In genomic region chr16:14007460-14007859, GRCh38 we compare ENCODE assay signal across 9 cellular contexts.
DNase-seq lines count a peak whose midpoint lies in the region; ATAC-seq, FAIRE-seq and TF ChIP-seq lines count a peak whose summit lies in the region.
"Had no signal": no experiment of that assay in that cellular context is flagged by ENCODE, and none has a peak within 500 bp of the region (broad histone marks: within the 10 kb centered on the region; RNA-seq: fewer than 3 reads in every experiment).

No MANE protein-coding gene starts in this region.

- H3K27ac Mint-ChIP-seq in Calu3 (ENCODE audit: unreplicated experiment) = no peak overlapping the region
- H3K27ac Mint-ChIP-seq in T-helper 2 cell treated with Interferon-gamma antibody and Interleukin-4, amounts not matched to agents 5 μg/mL and 100 μg/mL, for 36 hours = no peak overlapping the region

- H3K9me3 ChIP-seq in A549 (no peaks in the 10 kb centered on the region), GM12878 (replicated peaks; ENCODE audit: control insufficient read depth, insufficient read depth, low read length) (no peaks in the 10 kb centered on the region)

- in situ Hi-C loops in GM12878 (cut with MboI) = no loop called here

- RAD21 ChIA-PET in GM12878 (lab: Charles Lee; ENCODE audit: unreplicated experiment) = interaction anchor here (1.4 kb wide), 1 partner anchor 63 kb away, joined by 3 read pairs; no protein-coding TSS in a partner anchor

- no peaks in the 10 kb centered on the region for H3K27me3 ChIP-seq in GM12878 (replicated peaks in 1 of 2; ENCODE audit: control insufficient read depth in 2 of 2, insufficient read depth in 2 of 2, low read length in 1 of 2)

- no TSS peak for BruUV-seq in GM12878 (replicated peaks; lab: Mats Ljungman, UMichigan)
- BruUV-seq in Calu3 (replicated peaks; lab: Mats Ljungman, UMichigan) = no TSS peak

- no peak for TF ChIP-seq EP300 in A549 (IDR thresholded peaks at IDR 0.05)
- TF ChIP-seq EP300 in GM12878 (IDR thresholded peaks at IDR 0.05; ENCODE audit: borderline replicate concordance in 1 of 2, control insufficient read depth in 1 of 2, low read depth in 2 of 2, low read length in 2 of 2) = no peak

- no peak overlapping the region for H3K9ac ChIP-seq in GM12878 (ENCODE audit: control insufficient read depth, insufficient read depth, low read length)

- no peaks in the 10 kb centered on the region for H3K36me3 Mint-ChIP-seq in Calu3 (ENCODE audit: insufficient read depth, unreplicated experiment)
- no peaks in the 10 kb centered on the region for H3K36me3 Mint-ChIP-seq in T-helper 2 cell treated with Interferon-gamma antibody and Interleukin-4, amounts not matched to agents 5 μg/mL and 100 μg/mL, for 36 hours (ENCODE audit: low read depth)

- H3K4me1 ChIP-seq in A549 (peaks cover 21% of the 10 kb centered on the region), GM12878 (ENCODE audit: control insufficient read depth, insufficient read depth, low read length) (peaks cover 14% of the 10 kb centered on the region)

- intact Hi-C loops in GM12878 (cut with micrococcal nuclease; ENCODE audit: unreplicated experiment) (loop anchor here (5.0 kb wide), 1 partner anchor 85 kb away; the partner anchor contains the start of gene ERCC4), Calu3 (cut with micrococcal nuclease; ENCODE audit: unreplicated experiment) (no loop called here)

- 33% methylated on average over 5 of the region's 5 CpGs for WGBS in A549 (ENCODE audit: missing lambda C conversion rate)
- 14% methylated on average over 5 of the region's 5 CpGs for WGBS in GM12878 (ENCODE audit: insufficient coverage, insufficient replicate concordance, low lambda C conversion rate, missing lambda C conversion rate)

- no peaks in the 10 kb centered on the region for H3K36me3 ChIP-seq in GM12878 (ENCODE audit: control insufficient read depth in 2 of 2, insufficient read depth in 2 of 2, low read length in 1 of 2)

- H3K27me3 Mint-ChIP-seq in Calu3 (ENCODE audit: unreplicated experiment) = no peaks in the 10 kb centered on the region
- H3K27me3 Mint-ChIP-seq in T-helper 2 cell treated with Interferon-gamma antibody and Interleukin-4, amounts not matched to agents 5 μg/mL and 100 μg/mL, for 36 hours (ENCODE audit: low read depth) = peaks cover 17% of the 10 kb centered on the region

- H3K27ac ChIP-seq in A549 (peak overlapping the region; percentile 1 to 32; a peak in 3 of 6 replicates), GM12878 (ENCODE audit: control insufficient read depth, insufficient read depth) (no peak overlapping the region)
- H3K27ac ChIP-seq: C4-2B had no signal

- TF ChIP-seq CTCF in A549 (IDR thresholded peaks at IDR 0.05) (no peak), GM12878 (IDR thresholded peaks at IDR 0.05 in 2 of 3, conservative IDR thresholded peaks at IDR 0.05 in 1 of 3; ENCODE audit: control insufficient read depth in 2 of 3, extremely low read depth in 1 of 3, insufficient read depth in 1 of 3, low read depth in 3 of 3, low read length in 3 of 3) (no peak), Calu3 (IDR thresholded peaks at IDR 0.05; ENCODE audit: unreplicated experiment) (no peak)

- ATAC-seq in A549 (no peak), GM19351 (IDR thresholded peaks at IDR 0.05; ENCODE audit: unreplicated experiment) (peak; percentile 78), GM12878 (peak; percentile 87), HG03135 (IDR thresholded peaks at IDR 0.05; ENCODE audit: unreplicated experiment) (no peak), GM18520 (IDR thresholded peaks at IDR 0.05; ENCODE audit: unreplicated experiment) (no peak)

- peaks cover 11% of the 10 kb centered on the region for H3K4me1 Mint-ChIP-seq in Calu3 (ENCODE audit: low read depth, unreplicated experiment)
- H3K4me1 Mint-ChIP-seq in T-helper 2 cell treated with Interferon-gamma antibody and Interleukin-4, amounts not matched to agents 5 μg/mL and 100 μg/mL, for 36 hours (ENCODE audit: low read depth) = peaks cover 22% of the 10 kb centered on the region

- CTCF ChIA-PET in A549 (lab: Yijun Ruan, JAX) (interaction anchor here (1.3 to 1.4 kb wide), 2 partner anchors 10 to 88 kb away, joined by 3 read pairs; partner anchors contain the start of gene ERCC4), GM12878 (lab: Yijun Ruan, JAX) (interaction anchor here (1.1 to 2.2 kb wide), 2 partner anchors 84 to 88 kb away, joined by 3 to 6 read pairs; partner anchors contain the start of gene ERCC4), Calu3 (lab: Charles Lee) (no interaction called here)

- SMC1A ChIA-PET in GM12878 (lab: Charles Lee; ENCODE audit: uncharacterized antibody, unreplicated experiment) = interaction anchor here (1.5 to 2.1 kb wide), 2 partner anchors 10 to 84 kb away, joined by 3 to 8 read pairs; no protein-coding TSS in a partner anchor

- TF ChIP-seq RAD21 in A549 (conservative IDR thresholded peaks at IDR 0.05 in 1 of 2, IDR thresholded peaks at IDR 0.05 in 1 of 2) (no peak), GM12878 (IDR thresholded peaks at IDR 0.05; ENCODE audit: insufficient read depth, low read depth, low read length) (no peak)

- H3K4me3 Mint-ChIP-seq in Calu3 (ENCODE audit: low read depth, unreplicated experiment) = no peak overlapping the region
- no peak overlapping the region for H3K4me3 Mint-ChIP-seq in T-helper 2 cell treated with Interferon-gamma antibody and Interleukin-4, amounts not matched to agents 5 μg/mL and 100 μg/mL, for 36 hours

- FAIRE-seq in A549 (lab: Jason Lieb, UNC) (no peak), GM12878 (lab: Jason Lieb, UNC) (peak; percentile 90)

- POLR2A ChIA-PET in A549 (lab: Yijun Ruan, JAX) = no interaction called here
- POLR2A ChIA-PET in GM12878 (lab: Charles Lee) = interaction anchor here (1.4 kb wide), 1 partner anchor 11 kb away, joined by 4 read pairs; no protein-coding TSS in a partner anchor

- H3K4me3 ChIP-seq in A549 = no peak overlapping the region
- H3K4me3 ChIP-seq in GM12878 = no peak overlapping the region

- no peak for TF ChIP-seq POLR2A in A549 (IDR thresholded peaks at IDR 0.05; ENCODE audit: low read length)
- TF ChIP-seq POLR2A in GM12878 (IDR thresholded peaks at IDR 0.05; ENCODE audit: low read depth, low read length) = no peak

- no peaks in the 10 kb centered on the region for H4K20me1 ChIP-seq in GM12878 (ENCODE audit: control insufficient read depth, insufficient read depth)

- H3K79me2 ChIP-seq in GM12878 (ENCODE audit: control insufficient read depth, insufficient read depth, low read length) = no peaks in the 10 kb centered on the region

- H3K4me2 ChIP-seq in A549 (peak overlapping the region; percentile 27; the same call in 2 of the 3 replicates), GM12878 (ENCODE audit: control insufficient read depth, insufficient read depth) (no peak overlapping the region)

- DNase-seq in A549 (ENCODE audit: low read depth in 1 of 2, low spot score in 1 of 2) (peak in 1 of 2 experiments; percentile 43), M059J (ENCODE audit: low read depth) (peak; percentile 59), GM12878 (ENCODE audit: low read depth, low spot score) (peak; percentile 62), Calu3 (no peak)
- no peak for DNase-seq in T-helper 2 cell treated with Interferon-gamma antibody and Interleukin-4, amounts not matched to agents 5 μg/mL and 100 μg/mL, for 36 hours (ENCODE audit: low spot score)

- H3K9me3 Mint-ChIP-seq in Calu3 (ENCODE audit: low read depth, unreplicated experiment) = no peaks in the 10 kb centered on the region
- no peaks in the 10 kb centered on the region for H3K9me3 Mint-ChIP-seq in T-helper 2 cell treated with Interferon-gamma antibody and Interleukin-4, amounts not matched to agents 5 μg/mL and 100 μg/mL, for 36 hours

- H2AFZ ChIP-seq in GM12878 (ENCODE audit: control insufficient read depth, low read depth, low read length) = no peak overlapping the region

TF ChIP-seq in A549, 52 proteins besides CTCF, POLR2A, EP300 and RAD21:
- TF ChIP-seq MAFK (IDR thresholded peaks at IDR 0.05; ENCODE audit: partially characterized antibody) = peak; percentile 85
- TF ChIP-seq MAX (IDR thresholded peaks at IDR 0.05) = 0 out of 2 replicates have a peak, but pooled peaks have one; percentile 9
- TF ChIP-seq FOSL2 (IDR thresholded peaks at IDR 0.05) = no peak
- 0 out of 2 replicates have a peak, but pooled peaks have one; percentile 30 for TF ChIP-seq FOSL2 (CRISPR knock-in tag; IDR thresholded peaks at IDR 0.05)
- TF ChIP-seq ELK1 (IDR thresholded peaks at IDR 0.05; ENCODE audit: low read depth, low read length) = no peak

TF ChIP-seq in GM12878, 131 proteins besides CTCF, POLR2A, EP300 and RAD21 (continues in another document):
- TF ChIP-seq JUNB (IDR thresholded peaks at IDR 0.05) (peak; percentile 85), REST (IDR thresholded peaks at IDR 0.05; ENCODE audit: low read depth, low read length) (no peak), SMC3 (IDR thresholded peaks at IDR 0.05; ENCODE audit: borderline replicate concordance, low read length) (no peak), IKZF1 (conservative IDR thresholded peaks at IDR 0.05) (0 out of 2 replicates have a peak, but pooled peaks have one; percentile 38)

Comparison
In these comparisons a context has a peak if more than half of its experiments do, and no peak if none do; other contexts are left out.
1. ATAC-seq: peak in GM19351 (single experiment) and GM12878 (single experiment); none in A549 (0 of 2), HG03135 (single experiment) and GM18520 (single experiment).
2. DNase-seq: peak in M059J (single experiment) and GM12878 (single experiment); none in Calu3 (single experiment) and T-helper 2 cell treated with Interferon-gamma antibody and Interleukin-4, amounts not matched to agents 5 μg/mL and 100 μg/mL, for 36 hours (single experiment).
3. Of the 24 proteins assayed by ChIP-seq in both GM12878 and A549: peak only in GM12878: JUNB; only in A549: MAX; in both: none; in neither: 22.